13 cellular contexts compared by ENCODE assay signal in the genomic region with DNA sequence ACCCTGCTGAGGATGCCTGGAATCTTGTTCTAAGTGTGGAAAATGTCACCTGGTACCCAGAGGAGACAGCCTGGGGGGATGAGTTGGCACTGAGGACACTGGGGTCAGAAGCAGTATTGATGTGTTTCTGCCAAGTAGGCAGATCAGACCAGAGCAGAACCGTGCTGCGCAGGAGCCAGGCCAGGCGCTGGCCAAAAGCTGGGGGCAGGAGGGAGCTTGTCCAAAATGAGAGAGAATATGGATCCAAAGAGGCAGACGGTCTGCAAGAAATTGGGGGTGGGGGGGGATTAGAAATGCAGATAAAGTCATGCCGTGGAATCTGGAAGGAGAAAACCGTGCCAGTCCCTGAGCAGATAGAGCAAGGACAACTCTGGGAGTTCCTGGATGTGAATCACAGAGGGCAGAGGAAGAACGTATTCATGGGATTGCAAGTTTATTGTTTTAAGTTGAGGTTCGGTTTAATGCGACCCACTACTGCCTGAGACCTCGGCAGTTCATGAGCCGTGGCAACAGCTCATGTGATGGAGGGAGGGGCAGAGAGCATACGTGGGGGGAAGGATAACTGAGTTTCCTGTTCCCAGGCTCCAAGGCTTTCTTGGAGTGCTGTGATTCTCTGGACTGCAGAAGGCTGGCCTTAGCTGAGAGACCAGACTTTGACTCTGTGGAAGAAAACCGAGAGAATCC.
A peak's percentile ranks its signal among the peaks of the same experiment; 100 is the strongest.
DNase-seq lines count a peak whose midpoint lies in the region; ATAC-seq, FAIRE-seq and TF ChIP-seq lines count a peak whose summit lies in the region.
"Had no signal": no experiment of that assay in that cellular context is flagged by ENCODE, and none has a peak within 500 bp of the region (broad histone marks: within the 10 kb centered on the region; RNA-seq: fewer than 3 reads in every experiment).

No MANE protein-coding gene starts in this region.

- TF ChIP-seq CTCF in H1 (IDR thresholded peaks at IDR 0.05; ENCODE audit: control extremely low read depth in 1 of 3, insufficient read depth in 1 of 3, low read depth in 1 of 3, low read length in 3 of 3) (no peak), left lung (IDR thresholded peaks at IDR 0.05) (no peak)

- no peak overlapping the region for H4K91ac ChIP-seq in H1 (replicated peaks; ENCODE audit: insufficient read length, low read length)

- H3K36me3 Mint-ChIP-seq in activated T-cell treated with anti-CD3 and anti-CD28 coated beads, Interleukin-2, amount 50 U/mL, for 4 hours (ENCODE audit: insufficient read depth) = no peaks in the 10 kb centered on the region

- no peak overlapping the region for H3K4me3 Mint-ChIP-seq in activated T-cell treated with anti-CD3 and anti-CD28 coated beads, Interleukin-2, amount 50 U/mL, for 4 hours
- H3K4me3 Mint-ChIP-seq: T-helper 1 cell treated with Interleukin-12 subunit alpha and Interleukin-12 subunit beta and Interleukin-4 antibody, amounts not matched to agents 30 μg/mL and 1 μg/mL, for 36 hours had no signal

- H2BK5ac ChIP-seq in H1 (ENCODE audit: low read depth, low read length) = 0 out of 2 replicates have a peak overlapping the region, but pooled peaks have one; percentile 35

- H2BK20ac ChIP-seq in H1 (ENCODE audit: low read length) = no peak overlapping the region

- H4K5ac ChIP-seq in H1 (ENCODE audit: insufficient read length, low read depth, low read length) = no peak overlapping the region

- FAIRE-seq in H1 (lab: Jason Lieb, UNC) = no peak
- FAIRE-seq: GM18507 had no signal

- H3K79me2 ChIP-seq in H1 (ENCODE audit: control insufficient read depth in 1 of 2, insufficient read depth in 2 of 2, low read length in 2 of 2) = no peaks in the 10 kb centered on the region

- no peak overlapping the region for H2BK120ac ChIP-seq in H1 (replicated peaks; ENCODE audit: low read depth, low read length)

- H2AFZ ChIP-seq in H1 (ENCODE audit: low read length) = no peak overlapping the region

- intact Hi-C loops in left lung (cut with DNase I) = no loop called here

- no peak overlapping the region for H3K18ac ChIP-seq in H1 (ENCODE audit: extremely low read depth, low read length)

- TF ChIP-seq EP300 in H1 (IDR thresholded peaks at IDR 0.05; ENCODE audit: borderline replicate concordance in 1 of 2, low read depth in 2 of 2, low read length in 2 of 2) = no peak

- POLR2A ChIA-PET in H1 (lab: Charles Lee; ENCODE audit: partially characterized antibody) = no interaction called here

- no peak overlapping the region for H3K4ac ChIP-seq in H1 (replicated peaks; ENCODE audit: insufficient read length, low read depth, low read length)

- no peaks in the 10 kb centered on the region for H4K20me1 ChIP-seq in H1 (replicated peaks in 1 of 2; ENCODE audit: control insufficient read depth in 1 of 2, insufficient read depth in 2 of 2, low read length in 2 of 2)

- H3K23ac ChIP-seq in H1 (ENCODE audit: insufficient read length) = no peak overlapping the region

- H3K4me1 ChIP-seq in H1 (replicated peaks in 1 of 4; ENCODE audit: control insufficient read depth in 3 of 4, insufficient read depth in 4 of 4, low read length in 3 of 4) (no peaks in the 10 kb centered on the region), left lung (no peaks in the 10 kb centered on the region)

- no peaks in the 10 kb centered on the region for H3K9me3 ChIP-seq in H1 (ENCODE audit: insufficient read depth in 2 of 2, low read depth in 1 of 2, low read length in 1 of 2)
- no peaks in the 10 kb centered on the region for H3K9me3 ChIP-seq in left lung
- H3K9me3 ChIP-seq: mucosa of descending colon had no signal

- H3K27me3 ChIP-seq in H1 (replicated peaks in 1 of 4; ENCODE audit: control insufficient read depth in 3 of 4, extremely low read depth in 1 of 4, insufficient read depth in 3 of 4, low read length in 3 of 4) (no peaks in the 10 kb centered on the region), left lung (no peaks in the 10 kb centered on the region)

- no peak for TF ChIP-seq RAD21 in H1 (IDR thresholded peaks at IDR 0.05 in 1 of 2, conservative IDR thresholded peaks at IDR 0.05 in 1 of 2; ENCODE audit: low read depth in 2 of 2, low read length in 2 of 2)

- no peak overlapping the region for H4K8ac ChIP-seq in H1 (ENCODE audit: extremely low read depth, insufficient read depth, low read length)

- no peak overlapping the region for H2BK12ac ChIP-seq in H1 (ENCODE audit: low read depth, low read length)

- H3K27me3 Mint-ChIP-seq in activated T-cell treated with anti-CD3 and anti-CD28 coated beads, Interleukin-2, amount 50 U/mL, for 4 hours (ENCODE audit: low read depth) = no peaks in the 10 kb centered on the region

- no peaks in the 10 kb centered on the region for H3K4me1 Mint-ChIP-seq in activated T-cell treated with anti-CD3 and anti-CD28 coated beads, Interleukin-2, amount 50 U/mL, for 4 hours (ENCODE audit: low read depth)

- no peak overlapping the region for H3K9ac ChIP-seq in H1 (replicated peaks in 1 of 4; ENCODE audit: extremely low read depth in 1 of 4, low read depth in 3 of 4, low read length in 3 of 4)

- H3K9me3 Mint-ChIP-seq in activated T-cell treated with anti-CD3 and anti-CD28 coated beads, Interleukin-2, amount 50 U/mL, for 4 hours = no peaks in the 10 kb centered on the region
- H3K9me3 Mint-ChIP-seq: T-helper 1 cell treated with Interleukin-12 subunit alpha and Interleukin-12 subunit beta and Interleukin-4 antibody, amounts not matched to agents 30 μg/mL and 1 μg/mL, for 36 hours had no signal

- no peaks in the 10 kb centered on the region for H3K23me2 ChIP-seq in H1 (ENCODE audit: low read depth, low read length)

- H3K36me3 ChIP-seq in H1 (ENCODE audit: control insufficient read depth in 2 of 4, insufficient read depth in 4 of 4, low read length in 3 of 4) (no peaks in the 10 kb centered on the region), left lung (no peaks in the 10 kb centered on the region)

- peak; percentile 41 for ATAC-seq in left lung
- ATAC-seq in activated T-cell treated with anti-CD3 and anti-CD28 coated beads, Interleukin-2, amount 50 U/mL, for 4 hours = no peak
- ATAC-seq: mucosa of descending colon had no signal

- no peak overlapping the region for H3K14ac ChIP-seq in H1 (ENCODE audit: insufficient read length)

- TF ChIP-seq POLR2A in H1 (IDR thresholded peaks at IDR 0.05; ENCODE audit: control extremely low read depth in 1 of 2, low read depth in 2 of 2, low read length in 2 of 2) = no peak

- H3K56ac ChIP-seq in H1 (replicated peaks; ENCODE audit: insufficient read length, low read depth, low read length) = no peak overlapping the region

- H2AK5ac ChIP-seq in H1 (ENCODE audit: low read depth, low read length) = no peak overlapping the region

- whole genome bisulfite sequencing in H1 (ENCODE audit: extremely low coverage in 1 of 2, insufficient coverage in 1 of 2, insufficient read length in 1 of 2, insufficient replicate concordance in 2 of 2, low coverage in 1 of 2, low lambda C conversion rate in 2 of 2, missing lambda C conversion rate in 1 of 2), 2 experiments = 85% methylated on average over 13 of the region's 13 CpGs; no CpG with 5 or more reads in 1 of the 2 experiments

- no peak overlapping the region for H2BK15ac ChIP-seq in H1 (ENCODE audit: low read length)

- H3K27ac ChIP-seq in H1 (ENCODE audit: low read depth, low read length) = no peak overlapping the region
- peak overlapping the region in 1 of 2 donors; percentile 9 for H3K27ac ChIP-seq in left lung

- no peaks in the 10 kb centered on the region for H3K79me1 ChIP-seq in H1 (ENCODE audit: low read depth, low read length)

- no peak overlapping the region for H3K4me3 ChIP-seq in H1 (ENCODE audit: extremely low read depth in 1 of 4, insufficient read depth in 2 of 4, low read depth in 3 of 4, low read length in 4 of 4)
- H3K4me3 ChIP-seq in left lung = no peak overlapping the region
- H3K4me3 ChIP-seq: mucosa of descending colon had no signal

- CTCF ChIA-PET in H1 (lab: Charles Lee; ENCODE audit: partially characterized antibody) = interaction anchor here (0.7 to 1.3 kb wide), 4 partner anchors 9 to 81 kb away, joined by 3 read pairs; no protein-coding TSS in a partner anchor

- DNase-seq in M059J (ENCODE audit: low read depth) (peak; percentile 81), H1 (ENCODE audit: low read depth in 1 of 2, low spot score in 2 of 2) (no peak), left lung (no peak), stromal cell of bone marrow (ENCODE audit: low read depth) (peak; percentile 69), GM03348 (ENCODE audit: low spot score) (no peak), NOMO-1 (lab: John Stamatoyannopoulos, UW; ENCODE audit: unreplicated experiment in 2 of 2) (no peak), NCI-H2227 (lab: John Stamatoyannopoulos, UW; ENCODE audit: unreplicated experiment) (no peak)
- no peak for DNase-seq in activated T-cell treated with anti-CD3 and anti-CD28 coated beads, Interleukin-2, amount 50 U/mL, for 4 hours
- DNase-seq: DMS 273 treated with DMSO at 0.1 percent for 48 hours, mucosa of descending colon, NCI-H82 had no signal

- H3K4me2 ChIP-seq in H1 (ENCODE audit: insufficient read depth in 1 of 2, low read depth in 2 of 2, low read length in 2 of 2) = no peak overlapping the region

TF ChIP-seq in H1, 55 proteins besides CTCF, POLR2A, EP300 and RAD21:
- no peak for TF ChIP-seq KDM5A (IDR thresholded peaks at IDR 0.05; ENCODE audit: low read length)
- TF ChIP-seq CREB1 (IDR thresholded peaks at IDR 0.05) = no peak
- TF ChIP-seq HDAC2 (IDR thresholded peaks at IDR 0.05; ENCODE audit: borderline replicate concordance in 1 of 2, low read depth in 2 of 2, low read length in 2 of 2) = no peak
- TF ChIP-seq EZH2 (IDR thresholded peaks at IDR 0.05; ENCODE audit: low read depth, low read length, severe bottlenecking) = no peak
- TF ChIP-seq ZNF274 (IDR thresholded peaks at IDR 0.05; ENCODE audit: borderline replicate concordance, extremely low read depth, low read length) = no peak
- no peak for TF ChIP-seq RBBP5 (IDR thresholded peaks at IDR 0.05; ENCODE audit: borderline replicate concordance, low read depth, low read length)

Comparison
In these comparisons a context has a peak if more than half of its experiments do, and no peak if none do; other contexts are left out.
1. DNase-seq: peak in M059J (single experiment) and stromal cell of bone marrow (single experiment); none in H1 (0 of 2), left lung (0 of 2), GM03348 (single experiment), NOMO-1 (0 of 2), activated T-cell treated with anti-CD3 and anti-CD28 coated beads, Interleukin-2, amount 50 U/mL, for 4 hours (single experiment) and NCI-H2227 (single experiment).